ENCODE assay signal across 1 cellular context in genomic region chr9:80796662-80797426, GRCh38.
TF ChIP-seq lines count a peak whose summit lies in the region.

No MANE protein-coding gene starts in this region.

TF ChIP-seq in HepG2, 621 proteins besides CTCF, POLR2A, EP300 and RAD21 (continued from another document):
- no peak for TF ChIP-seq ZNF646 (CRISPR knock-in tag; IDR thresholded peaks at IDR 0.05)
- no peak for TF ChIP-seq IRF2 (CRISPR knock-in tag; IDR thresholded peaks at IDR 0.05)
- no peak for TF ChIP-seq MXI1 (IDR thresholded peaks at IDR 0.05; ENCODE audit: borderline replicate concordance, low read depth, low read length)
- TF ChIP-seq ZXDC (CRISPR knock-in tag; IDR thresholded peaks at IDR 0.05) = no peak
- TF ChIP-seq MTA3 (CRISPR knock-in tag; IDR thresholded peaks at IDR 0.05) = no peak
- no peak for TF ChIP-seq ZNF280B (CRISPR knock-in tag; IDR thresholded peaks at IDR 0.05; ENCODE audit: borderline replicate concordance)
- TF ChIP-seq ETV5 (CRISPR knock-in tag; IDR thresholded peaks at IDR 0.05; ENCODE audit: borderline replicate concordance) = no peak
- TF ChIP-seq MXD4 (CRISPR knock-in tag; IDR thresholded peaks at IDR 0.05) = no peak
- TF ChIP-seq ZNF138 (CRISPR knock-in tag; IDR thresholded peaks at IDR 0.05; ENCODE audit: low read depth) = no peak
- no peak for TF ChIP-seq IKZF4 (CRISPR knock-in tag; IDR thresholded peaks at IDR 0.05; ENCODE audit: borderline replicate concordance, low read depth, not compliant biosample characterization)
- TF ChIP-seq MTERF4 (CRISPR knock-in tag; IDR thresholded peaks at IDR 0.05) = no peak
- TF ChIP-seq ATF5 (CRISPR knock-in tag; IDR thresholded peaks at IDR 0.05; ENCODE audit: low read depth) = no peak
- no peak for TF ChIP-seq ZNF432 (CRISPR knock-in tag; IDR thresholded peaks at IDR 0.05; ENCODE audit: borderline replicate concordance)
